20 cellular contexts compared by ENCODE assay signal in genomic region chr6:158565122-158565429, GRCh38. TPM values are rescaled to one million over a fixed set of nuclear protein-coding genes. Genes with fewer than 3 reads are reported as not detected.
DNase-seq lines count a peak whose midpoint lies in the region; ATAC-seq, FAIRE-seq and TF ChIP-seq lines count a peak whose summit lies in the region.
"Had no signal": no experiment of that assay in that cellular context is flagged by ENCODE, and none has a peak within 500 bp of the region (broad histone marks: within the 10 kb centered on the region; RNA-seq: fewer than 3 reads in every experiment).

No MANE protein-coding gene starts in this region.

- TF ChIP-seq POLR2A in heart left ventricle (IDR thresholded peaks at IDR 0.05), result no peak

- H3K4me3 ChIP-seq in CD4-positive, alpha-beta memory T cell (ENCODE audit: low read length in 2 of 2), result no peak overlapping the region
- H3K4me3 ChIP-seq in astrocyte (ENCODE audit: insufficient read depth, low read depth, low read length), result no peak overlapping the region
- peak overlapping the region; percentile 8 for H3K4me3 ChIP-seq in naive thymus-derived CD4-positive, alpha-beta T cell (ENCODE audit: low read length)
- H3K4me3 ChIP-seq in heart left ventricle, result no peak overlapping the region
- H3K4me3 ChIP-seq: gastrocnemius medialis, psoas muscle, skin epidermis, upper lobe of left lung had no signal

- H3K27me3 Mint-ChIP-seq in CD4-positive, alpha-beta memory T cell, result no peaks in the 10 kb centered on the region
- H3K27me3 Mint-ChIP-seq in H9 (ENCODE audit: low read depth) (no peaks in the 10 kb centered on the region), astrocyte (ENCODE audit: low read depth, unreplicated experiment) (no peaks in the 10 kb centered on the region), HFFc6 (ENCODE audit: insufficient read depth) (peaks cover 3% of the 10 kb centered on the region)
- H3K27me3 Mint-ChIP-seq in naive thymus-derived CD4-positive, alpha-beta T cell, result peaks cover 0 to 2% (median 0%) of the 10 kb centered on the region in 5 donors

- peak overlapping the region; percentile 38 for H3K27ac ChIP-seq in CD4-positive, alpha-beta memory T cell (ENCODE audit: low read depth, low read length)
- no peak overlapping the region for H3K27ac ChIP-seq in H9 (ENCODE audit: insufficient read length, low read depth, low read length)
- no peak overlapping the region for H3K27ac ChIP-seq in astrocyte (ENCODE audit: low read depth, low read length)
- H3K27ac ChIP-seq in naive thymus-derived CD4-positive, alpha-beta T cell (ENCODE audit: low read depth, low read length), result no peak overlapping the region
- no peak overlapping the region for H3K27ac ChIP-seq in heart left ventricle
- H3K27ac ChIP-seq: gastrocnemius medialis, psoas muscle, WERI-Rb-1 had no signal

- H2BK20ac ChIP-seq in H9 (ENCODE audit: low read depth, low read length, poor library complexity, severe bottlenecking), result no peak overlapping the region

- no peak overlapping the region for H3K14ac ChIP-seq in H9 (ENCODE audit: insufficient read depth, low read length)

- TF ChIP-seq CTCF in H9 (conservative IDR thresholded peaks at IDR 0.05) (no peak), astrocyte (IDR thresholded peaks at IDR 0.05; ENCODE audit: insufficient read depth, low read depth, low read length) (no peak), HFFc6 (IDR thresholded peaks at IDR 0.05) (no peak), heart left ventricle (IDR thresholded peaks at IDR 0.05) (no peak)

- no peak overlapping the region for H3K9ac ChIP-seq in H9 (ENCODE audit: extremely low read depth, insufficient read length, low read length)
- H3K9ac ChIP-seq in astrocyte (ENCODE audit: low read length), result no peak overlapping the region

- no peak for FAIRE-seq in astrocyte (lab: Jason Lieb, UNC)

- peaks cover 66 to 89% (median 79%) of the 10 kb centered on the region in 4 donors for H3K4me1 Mint-ChIP-seq in CD4-positive, alpha-beta memory T cell
- peaks cover 43 to 55% of the 10 kb centered on the region in 2 experiments for H3K4me1 Mint-ChIP-seq in H9
- H3K4me1 Mint-ChIP-seq in astrocyte (ENCODE audit: low read depth, unreplicated experiment), result peaks cover 24% of the 10 kb centered on the region
- peaks cover 67 to 91% (median 80%) of the 10 kb centered on the region in 7 donors for H3K4me1 Mint-ChIP-seq in naive thymus-derived CD4-positive, alpha-beta T cell
- H3K4me1 Mint-ChIP-seq in HFFc6 (ENCODE audit: low read depth), result peaks cover 32% of the 10 kb centered on the region

- POLR2A ChIA-PET in CD4-positive, alpha-beta memory T cell (lab: Charles Lee; ENCODE audit: partially characterized antibody), result no interaction called here
- POLR2A ChIA-PET in naive thymus-derived CD4-positive, alpha-beta T cell (lab: Charles Lee), result interaction anchor here (0.6 to 1.2 kb wide), 2 partner anchors 157 to 302 kb away, joined by 3 read pairs; no protein-coding TSS in a partner anchor

- no peak overlapping the region for H4K8ac ChIP-seq in H9 (replicated peaks; ENCODE audit: insufficient read length, low read depth, low read length)

- no peak overlapping the region for H2BK5ac ChIP-seq in H9 (ENCODE audit: insufficient read length, low read length)

- peak overlapping the region in 7 of 8 donors; percentile 66 to 85 (median 77) for H3K4me3 Mint-ChIP-seq in CD4-positive, alpha-beta memory T cell
- H3K4me3 Mint-ChIP-seq in H9 (no peak overlapping the region), astrocyte (ENCODE audit: unreplicated experiment) (peak overlapping the region; percentile 50), HFFc6 (no peak overlapping the region)
- peak overlapping the region in 4 of 10 donors; percentile 35 to 65 (median 48) for H3K4me3 Mint-ChIP-seq in naive thymus-derived CD4-positive, alpha-beta T cell

- H3K79me1 ChIP-seq in H9 (ENCODE audit: insufficient read depth, low read depth, low read length, poor library complexity, severe bottlenecking), result peaks cover 3% of the 10 kb centered on the region

- WGBS in H9 (ENCODE audit: extremely low coverage, insufficient read length, low lambda C conversion rate), result no CpG with 5 or more reads among the region's 9 CpGs
- 84 to 94% (median 91%) methylated on average over 8 to 9 of the region's 9 CpGs for WGBS in heart left ventricle, 4 donors

- H3K27ac Mint-ChIP-seq in CD4-positive, alpha-beta memory T cell, result peak overlapping the region; percentile 86 to 96 (median 92)
- peak overlapping the region in 2 of 3 experiments; percentile 13 to 90; a peak in 4 of 7 replicates for H3K27ac Mint-ChIP-seq in H9
- H3K27ac Mint-ChIP-seq in astrocyte (ENCODE audit: unreplicated experiment), result no peak overlapping the region
- peak overlapping the region in 4 of 9 donors; percentile 11 to 85 (median 64) for H3K27ac Mint-ChIP-seq in naive thymus-derived CD4-positive, alpha-beta T cell
- no peak overlapping the region for H3K27ac Mint-ChIP-seq in HFFc6

- H2AK5ac ChIP-seq in H9 (ENCODE audit: insufficient read length, low read length), result no peak overlapping the region

- no peaks in the 10 kb centered on the region for H3K9me3 Mint-ChIP-seq in CD4-positive, alpha-beta memory T cell
- H3K9me3 Mint-ChIP-seq in H9, result no peaks in the 10 kb centered on the region
- no peaks in the 10 kb centered on the region for H3K9me3 Mint-ChIP-seq in astrocyte (ENCODE audit: unreplicated experiment)
- no peaks in the 10 kb centered on the region for H3K9me3 Mint-ChIP-seq in naive thymus-derived CD4-positive, alpha-beta T cell
- H3K9me3 Mint-ChIP-seq in HFFc6, result no peaks in the 10 kb centered on the region

- H3T11ph ChIP-seq in H9 (ENCODE audit: low read length), result no peak overlapping the region

- H4K5ac ChIP-seq in H9 (ENCODE audit: insufficient read length, low read depth, low read length), result no peak overlapping the region

- H3K18ac ChIP-seq in H9 (ENCODE audit: insufficient read length, low read depth, low read length), result no peak overlapping the region

- no peak overlapping the region for H4K91ac ChIP-seq in H9 (ENCODE audit: insufficient read length, low read depth, low read length)

- H2BK15ac ChIP-seq in H9 (ENCODE audit: low read depth, low read length), result no peak overlapping the region

- no peak overlapping the region for H3K56ac ChIP-seq in H9 (ENCODE audit: insufficient read length, low read depth, low read length)

- H3K36me3 Mint-ChIP-seq in CD4-positive, alpha-beta memory T cell, result peaks cover 2 to 6% of the 10 kb centered on the region in 2 donors
- H3K36me3 Mint-ChIP-seq in H9 (ENCODE audit: insufficient read depth in 1 of 3, low read depth in 3 of 3), result peaks cover 0 to 6% (median 0%) of the 10 kb centered on the region in 3 experiments; a peak in 3 of 7 replicates
- H3K36me3 Mint-ChIP-seq in astrocyte (ENCODE audit: low read depth, unreplicated experiment), result peaks cover 3% of the 10 kb centered on the region
- H3K36me3 Mint-ChIP-seq in naive thymus-derived CD4-positive, alpha-beta T cell, result peaks cover 0 to 16% (median 3%) of the 10 kb centered on the region in 5 donors
- H3K36me3 Mint-ChIP-seq in HFFc6 (ENCODE audit: low read depth), result no peaks in the 10 kb centered on the region

- H3K9me3 ChIP-seq in CD4-positive, alpha-beta memory T cell (ENCODE audit: control insufficient read depth in 1 of 2, low read length in 2 of 2), result no peaks in the 10 kb centered on the region
- H3K9me3 ChIP-seq in H9 (ENCODE audit: control insufficient read depth, low read depth, low read length) (no peaks in the 10 kb centered on the region), astrocyte (ENCODE audit: insufficient read depth, low read depth, low read length) (no peaks in the 10 kb centered on the region), heart left ventricle (no peaks in the 10 kb centered on the region)
- no peaks in the 10 kb centered on the region for H3K9me3 ChIP-seq in naive thymus-derived CD4-positive, alpha-beta T cell (ENCODE audit: control insufficient read depth in 2 of 3, low read length in 3 of 3)
- H3K9me3 ChIP-seq: gastrocnemius medialis, psoas muscle, upper lobe of left lung had no signal

- H2BK12ac ChIP-seq in H9 (ENCODE audit: insufficient read length, low read depth, low read length), result no peak overlapping the region

- H2BK120ac ChIP-seq in H9 (ENCODE audit: low read depth, low read length, poor library complexity, severe bottlenecking), result no peak overlapping the region

- intact Hi-C loops in CD4-positive, alpha-beta memory T cell (cut with micrococcal nuclease), result no loop called here
- intact Hi-C loops in naive thymus-derived CD4-positive, alpha-beta T cell (cut with micrococcal nuclease), result loop anchor here in 1 of 2 donors (10.0 kb wide), 1 partner anchor 1290 kb away; no protein-coding TSS in a partner anchor
- intact Hi-C loops in heart left ventricle (cut with DNase I), result no loop called here

- no peak overlapping the region for H3K23ac ChIP-seq in H9 (ENCODE audit: insufficient read length, low read depth, low read length)

- no peak overlapping the region for H3K4ac ChIP-seq in H9 (ENCODE audit: low read depth, low read length)

- CTCF ChIA-PET in CD4-positive, alpha-beta memory T cell (lab: Charles Lee; ENCODE audit: partially characterized antibody), result interaction anchor here (1.1 kb wide), 1 partner anchor 126 kb away, joined by 3 read pairs; no protein-coding TSS in a partner anchor
- CTCF ChIA-PET in naive thymus-derived CD4-positive, alpha-beta T cell (lab: Charles Lee), result interaction anchor here (1.5 kb wide), 1 partner anchor 40 kb away, joined by 3 read pairs; no protein-coding TSS in a partner anchor

- H2AFZ ChIP-seq in H9 (ENCODE audit: low read length), result no peak overlapping the region
- H2AFZ ChIP-seq in astrocyte (ENCODE audit: low read depth, low read length), result no peak overlapping the region

- H3K79me2 ChIP-seq in H9 (ENCODE audit: insufficient read depth, low read length), result peaks cover 36% of the 10 kb centered on the region; the same call in 1 of the 2 replicates
- peaks cover 97% of the 10 kb centered on the region for H3K79me2 ChIP-seq in astrocyte (ENCODE audit: insufficient read depth, low read length)

- no peaks in the 10 kb centered on the region for H3K36me3 ChIP-seq in CD4-positive, alpha-beta memory T cell (ENCODE audit: insufficient read depth, low read length)
- no peaks in the 10 kb centered on the region for H3K36me3 ChIP-seq in astrocyte (ENCODE audit: insufficient read depth, low read length)
- H3K36me3 ChIP-seq in naive thymus-derived CD4-positive, alpha-beta T cell (ENCODE audit: control insufficient read depth in 2 of 3, insufficient read depth in 3 of 3, low read length in 3 of 3), result peaks cover 0 to 6% (median 0%) of the 10 kb centered on the region in 3 experiments
- no peaks in the 10 kb centered on the region for H3K36me3 ChIP-seq in heart left ventricle
- H3K36me3 ChIP-seq: gastrocnemius medialis, upper lobe of left lung had no signal

- no peaks in the 10 kb centered on the region for H3K23me2 ChIP-seq in H9 (ENCODE audit: insufficient read length, low read depth, low read length, poor library complexity, severe bottlenecking)

- peaks cover 85% of the 10 kb centered on the region for H3K4me1 ChIP-seq in CD4-positive, alpha-beta memory T cell (ENCODE audit: insufficient read depth, low read length)
- H3K4me1 ChIP-seq in H9 (ENCODE audit: insufficient read depth, low read length) (peaks cover 4% of the 10 kb centered on the region; the same call in 1 of the 2 replicates), astrocyte (ENCODE audit: insufficient read depth, low read length) (peaks cover 18% of the 10 kb centered on the region), heart left ventricle (peaks cover 0 to 68% (median 10%) of the 10 kb centered on the region in 12 donors)
- H3K4me1 ChIP-seq in naive thymus-derived CD4-positive, alpha-beta T cell (ENCODE audit: control insufficient read depth in 2 of 2, insufficient read depth in 2 of 2, low read length in 2 of 2), result peaks cover 39 to 72% of the 10 kb centered on the region in 2 donors

- H4K20me1 ChIP-seq in H9 (ENCODE audit: control insufficient read depth, insufficient read depth, insufficient read length) (no peaks in the 10 kb centered on the region), astrocyte (ENCODE audit: insufficient read depth, low read length) (peaks cover 90% of the 10 kb centered on the region)

- H3K4me2 ChIP-seq in H9 (ENCODE audit: insufficient read depth, insufficient read length, low read length) (no peak overlapping the region), astrocyte (ENCODE audit: low read length) (no peak overlapping the region)

- H3K27me3 ChIP-seq in CD4-positive, alpha-beta memory T cell (ENCODE audit: insufficient read depth, low read length), result no peaks in the 10 kb centered on the region
- H3K27me3 ChIP-seq in H9 (ENCODE audit: insufficient read depth, low read length), result no peaks in the 10 kb centered on the region
- H3K27me3 ChIP-seq in astrocyte (ENCODE audit: insufficient read depth, low read length), result no peaks in the 10 kb centered on the region
- no peaks in the 10 kb centered on the region for H3K27me3 ChIP-seq in naive thymus-derived CD4-positive, alpha-beta T cell (ENCODE audit: control insufficient read depth in 2 of 2, insufficient read depth in 2 of 2, low read length in 2 of 2)
- H3K27me3 ChIP-seq in heart left ventricle, result no peaks in the 10 kb centered on the region
- H3K27me3 ChIP-seq: gastrocnemius medialis, upper lobe of left lung had no signal

- ATAC-seq in naive thymus-derived CD4-positive, alpha-beta T cell, result peak; percentile 5
- ATAC-seq in heart left ventricle, result no peak
- ATAC-seq in GM21737 (IDR thresholded peaks at IDR 0.05; ENCODE audit: unreplicated experiment), result no peak
- ATAC-seq: esophagus mucosa, gastrocnemius medialis, psoas muscle had no signal

- DNase-seq in CD4-positive, alpha-beta memory T cell, result no peak
- DNase-seq in H9, result no peak
- no peak for DNase-seq in astrocyte (ENCODE audit: low read depth)
- DNase-seq in naive thymus-derived CD4-positive, alpha-beta T cell, result no peak
- DNase-seq in HFFc6, result no peak
- DNase-seq in heart left ventricle, result no peak
- DNase-seq: anterior cingulate cortex; effector CD4-positive, alpha-beta T cell; gastrocnemius medialis; NCI-H1105; NCI-H2081; NCI-H446; psoas muscle; SIG-M5; stimulated activated CD4-positive, alpha-beta T cell treated with anti-CD3 and anti-CD28 coated beads, Interleukin-2, amount 100 ng/mL, for 48 hours; WERI-Rb-1 had no signal

RNA-seq across cellular contexts. Expression of gene TMEM181, which starts 5.2 kb away (rescaled TPM):
- 10 to 100 TPM; 26.1 to 28.0 TPM for total RNA-seq in CD4-positive, alpha-beta memory T cell
- polyA plus RNA-seq in CD4-positive, alpha-beta memory T cell, result 1 to 10 TPM; 4.3 to 8.1 TPM
- total RNA-seq in H9 (2021) (23.7 and 24.4 TPM in 2 replicates), astrocyte (31.0 and 33.3 TPM in 2 replicates), heart left ventricle (10 to 100 TPM in 5 of 9 donors, 1 to 10 TPM in 4; 7.1 to 14.3 (median 10.1) TPM)
- 10 to 100 TPM; 14.9 to 17.2 (median 16.5) TPM for total RNA-seq in naive thymus-derived CD4-positive, alpha-beta T cell
- 1 to 10 TPM; 1.9 to 3.6 TPM for polyA plus RNA-seq in naive thymus-derived CD4-positive, alpha-beta T cell
- total RNA-seq in HFFc6 (2021; fragmentation: NEBNext Ultra II Directional; extraction: Animal tissue kit (Norgen Biotek cat#: 25700)), result 10 to 100 TPM; 25.8 to 37.8 (median 30.1) TPM
- 10 to 100 TPM in 1 of 2 donors, 1 to 10 TPM in 1; 4.3 to 11.4 TPM for polyA plus RNA-seq in heart left ventricle

Comparison
In these comparisons a context has a peak if more than half of its experiments do, and no peak if none do; other contexts are left out.
1. H3K27ac Mint-ChIP-seq: peak in CD4-positive, alpha-beta memory T cell (7 of 7) and H9 (2 of 3); none in astrocyte (single experiment) and HFFc6 (single experiment).
2. H3K4me3 Mint-ChIP-seq: peak in CD4-positive, alpha-beta memory T cell (7 of 8) and astrocyte (single experiment); none in H9 (0 of 2) and HFFc6 (single experiment).